22 cellular contexts compared by ENCODE assay signal in genomic region chr6:18055714-18056382, GRCh38.
"Had no signal": no experiment of that assay in that cellular context is flagged by ENCODE, and none has a peak within 500 bp of the region (broad histone marks: within the 10 kb centered on the region; RNA-seq: fewer than 3 reads in every experiment).

No MANE protein-coding gene starts in this region.

- H3K27me3 ChIP-seq: hepatocyte, neutrophil, pancreas, transverse colon had no signal

- H3K4me3 Mint-ChIP-seq: activated CD4-positive, alpha-beta memory T cell treated with anti-CD3 and anti-CD28 coated beads for 36 hours; activated naive CD8-positive, alpha-beta T cell treated with anti-CD3 and anti-CD28 coated beads for 36 hours; natural killer cell treated with Interleukin-12 subunit alpha and Interleukin-12 subunit beta and Interleukin-15 and Interleukin-18, amount 100 ng/mL, for 72 hours; stimulated activated naive CD8-positive, alpha-beta T cell treated with anti-CD3 and anti-CD28 coated beads, Interleukin-15, amount 100 ng/mL, for 72 hours; T-helper 17 cell had no signal

- H3K9me3 Mint-ChIP-seq: activated CD4-positive, alpha-beta memory T cell treated with anti-CD3 and anti-CD28 coated beads for 36 hours; activated naive CD8-positive, alpha-beta T cell treated with anti-CD3 and anti-CD28 coated beads for 36 hours; natural killer cell treated with Interleukin-12 subunit alpha and Interleukin-12 subunit beta and Interleukin-15 and Interleukin-18, amount 100 ng/mL, for 72 hours; stimulated activated naive CD8-positive, alpha-beta T cell treated with anti-CD3 and anti-CD28 coated beads, Interleukin-15, amount 100 ng/mL, for 72 hours had no signal

- DNase-seq: activated CD4-positive, alpha-beta memory T cell treated with anti-CD3 and anti-CD28 coated beads for 36 hours; activated CD4-positive, alpha-beta T cell treated with anti-CD3 and anti-CD28 coated beads for 4 hours; activated CD4-positive, CD25-positive, alpha-beta regulatory T cell; activated naive CD4-positive, alpha-beta T cell treated with Interleukin-2 at 50 U/mL for 16 hours; activated naive CD8-positive, alpha-beta T cell treated with anti-CD3 and anti-CD28 coated beads for 36 hours; activated T-cell treated with anti-CD3 and anti-CD28 coated beads, Interleukin-2, amount 50 U/mL, for 48 hours; amniotic stem cell; erythroblast; glutamatergic neuron; left ventricle myocardium inferior; midbrain; pancreas; right cardiac atrium; stimulated activated CD4-positive, alpha-beta T cell treated with anti-CD3 and anti-CD28 coated beads, Interleukin-12 subunit alpha, Interleukin-12 subunit beta, amount 100 ng/mL, for 4 hours; stimulated activated naive CD8-positive, alpha-beta T cell treated with anti-CD3 and anti-CD28 coated beads, Interleukin-15, amount 100 ng/mL, for 72 hours; SW 1271; T-helper 17 cell; transverse colon had no signal

- ATAC-seq: natural killer cell treated with Interleukin-12 subunit alpha and Interleukin-12 subunit beta and Interleukin-15 and Interleukin-18, amount 100 ng/mL, for 72 hours; pancreas; right cardiac atrium; stimulated activated naive CD8-positive, alpha-beta T cell treated with anti-CD3 and anti-CD28 coated beads, Interleukin-15, amount 100 ng/mL, for 72 hours; T-helper 17 cell had no signal

- H2AFZ ChIP-seq: hepatocyte had no signal

- H3K36me3 Mint-ChIP-seq: activated CD4-positive, alpha-beta memory T cell treated with anti-CD3 and anti-CD28 coated beads for 36 hours; activated naive CD8-positive, alpha-beta T cell treated with anti-CD3 and anti-CD28 coated beads for 36 hours; natural killer cell treated with Interleukin-12 subunit alpha and Interleukin-12 subunit beta and Interleukin-15 and Interleukin-18, amount 100 ng/mL, for 72 hours had no signal

- H3K27ac ChIP-seq: hepatocyte, left ventricle myocardium inferior, neutrophil, pancreas, transverse colon had no signal

- H3K9me3 ChIP-seq: left ventricle myocardium inferior, neutrophil, pancreas, transverse colon had no signal

- H3K4me3 ChIP-seq: hepatocyte, left ventricle myocardium inferior, pancreas, transverse colon had no signal

- FAIRE-seq: frontal cortex, pancreas had no signal

- H3K27ac Mint-ChIP-seq: activated CD4-positive, alpha-beta memory T cell treated with anti-CD3 and anti-CD28 coated beads for 36 hours; activated naive CD8-positive, alpha-beta T cell treated with anti-CD3 and anti-CD28 coated beads for 36 hours; natural killer cell treated with Interleukin-12 subunit alpha and Interleukin-12 subunit beta and Interleukin-15 and Interleukin-18, amount 100 ng/mL, for 72 hours; stimulated activated naive CD8-positive, alpha-beta T cell treated with anti-CD3 and anti-CD28 coated beads, Interleukin-15, amount 100 ng/mL, for 72 hours; T-helper 17 cell had no signal

- H3K4me2 ChIP-seq: hepatocyte had no signal

- H3K36me3 ChIP-seq: left ventricle myocardium inferior, neutrophil, pancreas, transverse colon had no signal

- H3K4me1 Mint-ChIP-seq: activated naive CD8-positive, alpha-beta T cell treated with anti-CD3 and anti-CD28 coated beads for 36 hours; stimulated activated naive CD8-positive, alpha-beta T cell treated with anti-CD3 and anti-CD28 coated beads, Interleukin-15, amount 100 ng/mL, for 72 hours had no signal

- H3K4me1 ChIP-seq: left ventricle myocardium inferior had no signal

- H3K79me2 ChIP-seq: hepatocyte had no signal
